ENCODE assay signal across 31 cellular contexts in the genomic region with DNA sequence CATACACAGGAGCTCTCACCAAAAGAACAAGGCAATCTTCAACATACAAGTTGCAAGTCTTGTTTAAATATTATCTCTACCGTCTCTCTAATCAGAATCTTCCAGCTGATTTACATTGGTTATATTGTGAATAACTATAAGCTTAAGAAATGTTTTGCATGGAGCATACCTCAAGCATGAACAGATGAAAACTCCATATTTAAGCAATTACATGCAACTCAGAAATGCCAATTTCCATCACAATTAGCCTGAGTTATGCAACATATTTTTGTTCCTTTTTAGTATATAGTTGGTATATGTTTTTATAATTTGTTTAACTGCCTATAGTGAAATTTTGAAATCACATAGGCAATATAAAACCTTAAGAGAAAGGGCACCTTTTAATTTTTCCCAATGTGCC.
"Had no signal": no experiment of that assay in that cellular context is flagged by ENCODE, and none has a peak within 500 bp of the region (broad histone marks: within the 10 kb centered on the region; RNA-seq: fewer than 3 reads in every experiment).

No MANE protein-coding gene starts in this region.

- H3K9me3 ChIP-seq: adrenal gland, body of pancreas, breast epithelium had no signal

- H3K4me3 ChIP-seq: adrenal gland, body of pancreas, breast epithelium had no signal

- H3K27ac ChIP-seq: adrenal gland, body of pancreas, brain microvascular endothelial cell, breast epithelium, VCaP had no signal

- H3K4me1 ChIP-seq: adrenal gland, breast epithelium had no signal

- DNase-seq: activated B cell treated with CpG ODN at 0.5 μM for 24 hours; activated CD4-positive, alpha-beta memory T cell treated with anti-CD3 and anti-CD28 coated beads for 36 hours; activated CD4-positive, alpha-beta T cell treated with anti-CD3 and anti-CD28 coated beads for 4 hours; activated CD4-positive, alpha-beta T cell treated with anti-CD3 and anti-CD28 coated beads, Interleukin-2, amount 10 ng/mL, durations not matched to agents 24 days and 14 days; activated CD4-positive, alpha-beta T cell treated with anti-CD3 and anti-CD28 coated beads, Interleukin-2, amount 50 U/mL, for 1 hour; activated CD4-positive, alpha-beta T cell treated with anti-CD3 and anti-CD28 coated beads, Interleukin-2, amount 50 U/mL, for 4 hours; activated CD4-positive, CD25-positive, alpha-beta regulatory T cell treated with anti-CD3 and anti-CD28 coated beads, Interleukin-2, amount 50 U/mL, for 72 hours; activated CD8-positive, alpha-beta memory T cell treated with anti-CD3 and anti-CD28 coated beads, Interleukin-2, amount 50 U/mL, for 4 hours; activated CD8-positive, alpha-beta T cell treated with anti-CD3 and anti-CD28 coated beads for 36 hours; activated effector memory CD4-positive, alpha-beta T cell treated with Interleukin-2 at 50 U/mL for 16 hours; activated gamma-delta T cell; activated naive CD4-positive, alpha-beta T cell treated with anti-CD3 and anti-CD28 coated beads, Interleukin-2, amount 10 ng/mL, durations not matched to agents 7 days and 5 days; activated naive CD4-positive, alpha-beta T cell treated with Interleukin-2 at 50 U/mL for 16 hours; activated naive CD8-positive, alpha-beta T cell treated with anti-CD3 and anti-CD28 coated beads, Interleukin-2, amount 10 ng/mL, durations not matched to agents 7 days and 5 days; activated naive CD8-positive, alpha-beta T cell treated with anti-CD3 and anti-CD28 coated beads, Interleukin-2, amount 50 U/mL, for 24 hours; activated T-cell treated with anti-CD3 and anti-CD28 coated beads for 4 hours; activated T-cell treated with anti-CD3 and anti-CD28 coated beads, Interleukin-2, amount 50 U/mL, for 1 hour; activated T-cell treated with anti-CD3 and anti-CD28 coated beads, Interleukin-2, amount 50 U/mL, for 48 hours; adrenal gland; amniotic stem cell; aorta; body of pancreas; brain microvascular endothelial cell; central memory CD4-positive, alpha-beta T cell; T-helper 1 cell; T-helper 2 cell; T-helper 9 cell had no signal

- ATAC-seq: activated CD8-positive, alpha-beta T cell treated with anti-CD3 and anti-CD28 coated beads for 36 hours; activated naive CD8-positive, alpha-beta T cell treated with anti-CD3 and anti-CD28 coated beads, Interleukin-2, amount 50 U/mL, for 24 hours; body of pancreas had no signal

- FAIRE-seq: astrocyte, TTC549 had no signal

- H3K27me3 ChIP-seq: adrenal gland, body of pancreas, brain microvascular endothelial cell, breast epithelium had no signal

- H3K36me3 ChIP-seq: adrenal gland, brain microvascular endothelial cell, breast epithelium had no signal
